In genomic region chr11:67504950-67505561, GRCh38 we compare ENCODE assay signal across 8 cellular contexts. TPM values are rescaled to one million over a fixed set of nuclear protein-coding genes. Genes with fewer than 3 reads are reported as not detected.
DNase-seq lines count a peak whose midpoint lies in the region; ATAC-seq, FAIRE-seq and TF ChIP-seq lines count a peak whose summit lies in the region.

Gene PITPNM1 (minus strand): TSS chr11:67505363. CDS start chr11:67504180, 1,183 bp downstream.

- H3K4me1 ChIP-seq in kidney (ENCODE audit: control insufficient read depth in 1 of 2, insufficient read depth in 1 of 2, low read depth in 1 of 2, low read length in 2 of 2): peaks cover 21 to 31% of the 10 kb centered on the region in 2 donors

- no peak for FAIRE-seq in kidney (lab: Jason Lieb, UNC)

- H3K36me3 ChIP-seq in WERI-Rb-1 (peaks cover 42% of the 10 kb centered on the region), kidney (ENCODE audit: control insufficient read depth in 1 of 2, insufficient read depth in 2 of 2, low read length in 2 of 2) (peaks cover 8 to 15% of the 10 kb centered on the region in 2 donors)

- H3K9ac ChIP-seq in kidney (ENCODE audit: low read length in 2 of 2): peak within 1 kb of the TSS; percentile 6 to 87

- intact Hi-C loops in kidney (cut with DNase I): no loop called here

- H3K4me3 ChIP-seq in GM12875 (ENCODE audit: low read depth, low read length) (peak within 1 kb of the TSS; percentile 90), WERI-Rb-1 (ENCODE audit: low read depth, low read length) (peak within 1 kb of the TSS; percentile 88), kidney (ENCODE audit: low read length in 2 of 2) (peak within 1 kb of the TSS; percentile 75 to 78)

- H3K9me3 ChIP-seq in WERI-Rb-1 (ENCODE audit: severe bottlenecking) (no peaks in the 10 kb centered on the region), kidney (ENCODE audit: control insufficient read depth in 1 of 2, low read length in 2 of 2) (no peaks in the 10 kb centered on the region)

- H3K27ac ChIP-seq in WERI-Rb-1: peak within 1 kb of the TSS; percentile 71
- peak within 1 kb of the TSS; percentile 97 to 98 for H3K27ac ChIP-seq in kidney (ENCODE audit: low read depth in 2 of 2, low read length in 2 of 2)

- DNase-seq in M059J (ENCODE audit: low read depth): peak; percentile 71
- DNase-seq in WERI-Rb-1: peak; percentile 75
- peak; percentile 69 for DNase-seq in central memory CD4-positive, alpha-beta T cell
- peak; percentile 94 for DNase-seq in kidney
- peak; percentile 34 to 51 for DNase-seq in stimulated activated CD4-positive, alpha-beta T cell treated with anti-CD3 and anti-CD28 coated beads, Interleukin-1b, Interleukin-23, amount 100 ng/mL, for 1 hour (ENCODE audit: low read depth in 2 of 2)
- DNase-seq in MV-4-11 (lab: John Stamatoyannopoulos, UW): no peak

- TF ChIP-seq CTCF in GM12875 (IDR thresholded peaks at IDR 0.05; ENCODE audit: borderline replicate concordance, insufficient read depth, low read depth, low read length): no peak
- TF ChIP-seq CTCF in WERI-Rb-1 (IDR thresholded peaks at IDR 0.05; ENCODE audit: low read depth, low read length): no peak
- TF ChIP-seq CTCF in kidney (IDR thresholded peaks at IDR 0.05; ENCODE audit: borderline replicate concordance, extremely low read depth, insufficient read depth): no peak

- no peaks in the 10 kb centered on the region for H3K27me3 ChIP-seq in WERI-Rb-1 (ENCODE audit: insufficient read depth, low read depth, severe bottlenecking)

- no peak for ATAC-seq in GM21526 (IDR thresholded peaks at IDR 0.05; ENCODE audit: low FRiP score, unreplicated experiment)

RNA-seq across cellular contexts. Expression of gene PITPNM1, which starts in this region (rescaled TPM):
- total RNA-seq in M059J (2014; rRNA removed; shearing (Covaris generic)): 18.7 and 36.7 TPM in 2 replicates
- total RNA-seq in kidney: 74.7 TPM
- 19.3 TPM for polyA plus RNA-seq in kidney (ENCODE audit: insufficient read depth, low read depth, low replicate concordance)
